In the genomic region with DNA sequence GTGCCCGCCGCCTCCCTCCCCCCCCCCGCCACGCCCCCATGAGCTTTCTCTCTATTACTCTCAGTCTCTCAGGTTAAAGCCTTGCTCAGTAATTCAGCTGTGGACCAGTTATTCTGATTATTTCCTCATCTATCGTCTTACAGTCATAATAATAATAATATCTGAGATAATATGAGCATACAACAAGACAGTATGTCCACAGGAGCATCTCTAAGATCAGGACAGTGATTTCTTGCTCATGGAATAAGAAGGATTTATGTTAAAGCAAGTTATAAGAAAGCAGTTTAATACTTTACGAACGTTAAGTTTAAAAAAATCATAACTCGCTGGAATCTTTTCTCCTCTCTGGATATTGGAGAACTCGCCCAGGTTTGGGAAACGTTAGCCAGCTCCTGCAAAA, we compare ENCODE assay signal across 8 cellular contexts. TPM values are rescaled to one million over a fixed set of nuclear protein-coding genes. Genes with fewer than 3 reads are reported as not detected.
A peak's percentile ranks its signal among the peaks of the same experiment; 100 is the strongest.
DNase-seq lines count a peak whose midpoint lies in the region; ATAC-seq and TF ChIP-seq lines count a peak whose summit lies in the region.

No MANE protein-coding gene starts in this region.

- no peaks in the 10 kb centered on the region for H3K27me3 ChIP-seq in iPS-20b (ENCODE audit: insufficient read depth, low read length)
- peaks cover 0 to 14% (median 0%) of the 10 kb centered on the region in 7 donors for H3K27me3 ChIP-seq in spleen (replicated peaks in 1 of 7)

- DNase-seq in HFF-Myc (ENCODE audit: extremely low read depth, low read depth) (no peak), spleen (no peak), GM10248 (ENCODE audit: extremely low spot score) (no peak), nucleus accumbens (lab: John Stamatoyannopoulos, UW) (no peak), OCI-M2 (lab: John Stamatoyannopoulos, UW; ENCODE audit: unreplicated experiment) (no peak), NCI-H2107 (lab: John Stamatoyannopoulos, UW) (no peak)
- no peak for DNase-seq in activated naive CD8-positive, alpha-beta T cell treated with anti-CD3 and anti-CD28 coated beads, Interleukin-2, amount 50 U/mL, for 24 hours

- H3K4me3 Mint-ChIP-seq in activated naive CD8-positive, alpha-beta T cell treated with anti-CD3 and anti-CD28 coated beads, Interleukin-2, amount 50 U/mL, for 24 hours = peak overlapping the region; percentile 70

- CTCF ChIA-PET in GM10248 (lab: Yijun Ruan, JAX) = interaction anchor here (0.7 to 3.5 kb wide), 9 partner anchors 10 to 163 kb away, joined by 3 to 17 read pairs (median 3); no protein-coding TSS in a partner anchor

- TF ChIP-seq POLR2A in spleen (IDR thresholded peaks at IDR 0.05) = no peak

- no peaks in the 10 kb centered on the region for H3K9me3 Mint-ChIP-seq in activated naive CD8-positive, alpha-beta T cell treated with anti-CD3 and anti-CD28 coated beads, Interleukin-2, amount 50 U/mL, for 24 hours

- H3K27ac Mint-ChIP-seq in activated naive CD8-positive, alpha-beta T cell treated with anti-CD3 and anti-CD28 coated beads, Interleukin-2, amount 50 U/mL, for 24 hours = no peak overlapping the region

- peaks cover 28% of the 10 kb centered on the region for H3K27me3 Mint-ChIP-seq in activated naive CD8-positive, alpha-beta T cell treated with anti-CD3 and anti-CD28 coated beads, Interleukin-2, amount 50 U/mL, for 24 hours

- H3K9me3 ChIP-seq in iPS-20b (ENCODE audit: insufficient read depth, low read depth, low read length) (no peaks in the 10 kb centered on the region), spleen (no peaks in the 10 kb centered on the region)

- H3K27ac ChIP-seq in iPS-20b (ENCODE audit: low read length) (peak overlapping the region; percentile 12), spleen (peak overlapping the region; percentile 66 to 86 (median 80))

- no peak for ATAC-seq in activated naive CD8-positive, alpha-beta T cell treated with anti-CD3 and anti-CD28 coated beads, Interleukin-2, amount 50 U/mL, for 24 hours

- TF ChIP-seq CTCF in HFF-Myc (IDR thresholded peaks at IDR 0.05; ENCODE audit: low read depth, low read length, missing control alignments) (no peak), spleen (IDR thresholded peaks at IDR 0.05 in 8 of 11, conservative IDR thresholded peaks at IDR 0.05 in 3 of 11) (no peak), GM10248 (IDR thresholded peaks at IDR 0.05; ENCODE audit: control extremely low read depth, extremely low read depth, low read depth, missing control alignments) (no peak)

- 7 to 30% (median 15%) methylated on average over 10 of the region's 10 CpGs for WGBS in spleen, 5 donors

- H3K36me3 Mint-ChIP-seq in activated naive CD8-positive, alpha-beta T cell treated with anti-CD3 and anti-CD28 coated beads, Interleukin-2, amount 50 U/mL, for 24 hours (ENCODE audit: low read depth) = peaks cover 1% of the 10 kb centered on the region

- POLR2A ChIA-PET in GM10248 (lab: Yijun Ruan, JAX) = no interaction called here

- peak overlapping the region; percentile 81 for H3K9ac ChIP-seq in iPS-20b (ENCODE audit: low read depth, low read length)

- intact Hi-C loops in spleen (cut with DNase I; ENCODE audit: low total_unique reads) = no loop called here

- no peaks in the 10 kb centered on the region for H3K36me3 ChIP-seq in iPS-20b (ENCODE audit: insufficient read depth, low read depth, low read length)
- H3K36me3 ChIP-seq in spleen = no peaks in the 10 kb centered on the region

- peak overlapping the region; percentile 45 for H3K4me3 ChIP-seq in HFF-Myc (replicated peaks; ENCODE audit: low read depth, low read length)
- H3K4me3 ChIP-seq in iPS-20b (ENCODE audit: low read length) = peak overlapping the region; percentile 68
- peak overlapping the region; percentile 9 to 71 (median 39) for H3K4me3 ChIP-seq in spleen

- peaks cover 44% of the 10 kb centered on the region for H3K4me1 ChIP-seq in iPS-20b (ENCODE audit: insufficient read depth, low read length)
- peaks cover 8 to 55% (median 33%) of the 10 kb centered on the region in 6 donors for H3K4me1 ChIP-seq in spleen

- H3K4me1 Mint-ChIP-seq in activated naive CD8-positive, alpha-beta T cell treated with anti-CD3 and anti-CD28 coated beads, Interleukin-2, amount 50 U/mL, for 24 hours = peaks cover 33% of the 10 kb centered on the region

RNA-seq across cellular contexts. Expression of gene LMCD1, which starts 0.7 kb away (rescaled TPM):
- total RNA-seq in spleen = 100 to 1,000 TPM in 1 of 7 donors, 10 to 100 TPM in 6; 60.3 to 203 (median 81.5) TPM
- 10 to 100 TPM; 24.5 to 44.0 (median 33.2) TPM for polyA plus RNA-seq in spleen
